In genomic region chr7:2520808-2521146, GRCh38 we compare ENCODE assay signal across 9 cellular contexts. TPM values are rescaled to one million over a fixed set of nuclear protein-coding genes. Genes with fewer than 3 reads are reported as not detected.
A peak's percentile ranks its signal among the peaks of the same experiment; 100 is the strongest.
DNase-seq lines count a peak whose midpoint lies in the region; ATAC-seq and TF ChIP-seq lines count a peak whose summit lies in the region.
"Had no signal": no experiment of that assay in that cellular context is flagged by ENCODE, and none has a peak within 500 bp of the region (broad histone marks: within the 10 kb centered on the region; RNA-seq: fewer than 3 reads in every experiment).

No MANE protein-coding gene starts in this region.

- H3K9ac ChIP-seq in iPS-15b (ENCODE audit: low read depth, low read length): no peak overlapping the region

- peaks cover 48% of the 10 kb centered on the region for H3K4me1 Mint-ChIP-seq in WTC11
- peaks cover 42% of the 10 kb centered on the region for H3K4me1 Mint-ChIP-seq in stimulated activated effector memory CD8-positive, alpha-beta T cell treated with anti-CD3 and anti-CD28 coated beads, Interleukin-12 subunit alpha, Interleukin-12 subunit beta, amount 100 ng/mL, for 72 hours

- ATAC-seq in WTC11 (no peak), HG03565 (IDR thresholded peaks at IDR 0.05; ENCODE audit: unreplicated experiment) (no peak), HG02840 (IDR thresholded peaks at IDR 0.05; ENCODE audit: low FRiP score, unreplicated experiment) (no peak)
- no peak for ATAC-seq in stimulated activated effector memory CD8-positive, alpha-beta T cell treated with anti-CD3 and anti-CD28 coated beads, Interleukin-12 subunit alpha, Interleukin-12 subunit beta, amount 100 ng/mL, for 72 hours

- DNase-seq in DMS79 treated with DMSO at 0.1 percent for 48 hours (lab: John Stamatoyannopoulos, UW) (peak; percentile 15), DMS79 (lab: John Stamatoyannopoulos, UW) (no peak), WTC11 (ENCODE audit: low spot score) (no peak), HK-2 (ENCODE audit: unreplicated experiment) (no peak)
- DNase-seq in stimulated activated effector memory CD8-positive, alpha-beta T cell treated with anti-CD3 and anti-CD28 coated beads, Interleukin-12 subunit alpha, Interleukin-12 subunit beta, amount 100 ng/mL, for 72 hours (ENCODE audit: low spot score in 2 of 2): no peak

- peak overlapping the region; percentile 71 for H3K4me3 ChIP-seq in iPS-15b (ENCODE audit: low read depth, low read length)

- peaks cover 24% of the 10 kb centered on the region for H3K27me3 Mint-ChIP-seq in WTC11 (ENCODE audit: low read depth)

- H3K4me3 Mint-ChIP-seq in WTC11: peak overlapping the region; percentile 85
- peak overlapping the region; percentile 95 for H3K4me3 Mint-ChIP-seq in stimulated activated effector memory CD8-positive, alpha-beta T cell treated with anti-CD3 and anti-CD28 coated beads, Interleukin-12 subunit alpha, Interleukin-12 subunit beta, amount 100 ng/mL, for 72 hours

- H3K36me3 Mint-ChIP-seq in WTC11: 0 out of 2 replicates have a peak, but pooled peaks cover under 1% of the 10 kb centered on the region
- H3K36me3 Mint-ChIP-seq in stimulated activated effector memory CD8-positive, alpha-beta T cell treated with anti-CD3 and anti-CD28 coated beads, Interleukin-12 subunit alpha, Interleukin-12 subunit beta, amount 100 ng/mL, for 72 hours: peaks cover 48% of the 10 kb centered on the region

- TF ChIP-seq CTCF in WTC11 (IDR thresholded peaks at IDR 0.05): no peak

- H3K36me3 ChIP-seq in iPS-15b (ENCODE audit: control insufficient read depth, insufficient read depth, low read length): peaks cover 12% of the 10 kb centered on the region

- CTCF ChIA-PET in WTC11 (lab: Charles Lee): interaction anchor here (0.6 to 1.2 kb wide), 5 partner anchors 43 to 88 kb away, joined by 3 to 6 read pairs (median 3); no protein-coding TSS in a partner anchor

- no peaks in the 10 kb centered on the region for H3K9me3 Mint-ChIP-seq in WTC11
- H3K9me3 Mint-ChIP-seq in stimulated activated effector memory CD8-positive, alpha-beta T cell treated with anti-CD3 and anti-CD28 coated beads, Interleukin-12 subunit alpha, Interleukin-12 subunit beta, amount 100 ng/mL, for 72 hours: no peaks in the 10 kb centered on the region

- POLR2A ChIA-PET in WTC11 (lab: Charles Lee): interaction anchor here (1.0 kb wide), 1 partner anchor 189 kb away, joined by 3 read pairs; no protein-coding TSS in a partner anchor

- no peak overlapping the region for H3K27ac Mint-ChIP-seq in WTC11
- H3K27ac Mint-ChIP-seq in stimulated activated effector memory CD8-positive, alpha-beta T cell treated with anti-CD3 and anti-CD28 coated beads, Interleukin-12 subunit alpha, Interleukin-12 subunit beta, amount 100 ng/mL, for 72 hours: peak overlapping the region; percentile 85

- H3K27me3 ChIP-seq in iPS-15b (ENCODE audit: control insufficient read depth, insufficient read depth, low read length): peaks cover 16% of the 10 kb centered on the region

- H3K4me1 ChIP-seq in iPS-15b (ENCODE audit: control insufficient read depth, insufficient read depth, low read length): peaks cover 20% of the 10 kb centered on the region

- H3K9me3 ChIP-seq in iPS-15b (ENCODE audit: control insufficient read depth, insufficient read depth, low read length): no peaks in the 10 kb centered on the region

TF ChIP-seq in WTC11, 78 proteins besides CTCF, POLR2A, EP300 and RAD21:
- TF ChIP-seq CBFB (CRISPR knock-in tag; IDR thresholded peaks at IDR 0.05; ENCODE audit: low read depth) (no peak), ATF3 (CRISPR knock-in tag; conservative IDR thresholded peaks at IDR 0.05) (no peak), STAT6 (CRISPR knock-in tag; conservative IDR thresholded peaks at IDR 0.05; ENCODE audit: low read depth) (no peak), ATF6 (CRISPR knock-in tag; IDR thresholded peaks at IDR 0.05) (no peak)

RNA-seq across cellular contexts. Expression of gene LFNG, which starts 1.2 kb away (rescaled TPM):
- total RNA-seq in WTC11 (2021): 24.1 to 29.4 TPM (median 26.5 TPM) in 3 replicates

RNA-seq across cellular contexts. Expression of gene BRAT1, which starts 34.5 kb away (rescaled TPM):
- 44.0 to 50.0 TPM (median 46.1 TPM) in 3 replicates for total RNA-seq in WTC11 (2021)

RNA-seq across cellular contexts. Expression of gene IQCE, which starts 38.0 kb away (rescaled TPM):
- total RNA-seq in WTC11 (2021): 4.4 to 4.7 TPM (median 4.6 TPM) in 3 replicates

RNA-seq across cellular contexts. Expression of gene GRIFIN, which starts 44.6 kb away (rescaled TPM):
- total RNA-seq in WTC11 (2021): not detected in 3 replicates
- total RNA-seq: A172 had no signal
